In genomic region chr2:12556762-12557161, GRCh38 we compare ENCODE assay signal across 9 cellular contexts.
DNase-seq lines count a peak whose midpoint lies in the region; FAIRE-seq and TF ChIP-seq lines count a peak whose summit lies in the region.
"Had no signal": no experiment of that assay in that cellular context is flagged by ENCODE, and none has a peak within 500 bp of the region (broad histone marks: within the 10 kb centered on the region; RNA-seq: fewer than 3 reads in every experiment).

No MANE protein-coding gene starts in this region.

- H3K27ac ChIP-seq in OCI-LY7 (ENCODE audit: low read depth, low read length, poor library complexity, severe bottlenecking): no peak overlapping the region
- no peak overlapping the region for H3K27ac ChIP-seq in Karpas-422 (ENCODE audit: low read length)

- H3K9ac ChIP-seq in skeletal muscle satellite cell (ENCODE audit: low read depth, low read length) (no peak overlapping the region), Karpas-422 (ENCODE audit: low read length) (no peak overlapping the region)

- H3K27me3 ChIP-seq in bronchial epithelial cell (ENCODE audit: control insufficient read depth, insufficient read depth, low read length): no peaks in the 10 kb centered on the region
- H3K27me3 ChIP-seq in skeletal muscle satellite cell (ENCODE audit: control insufficient read depth, insufficient read depth, low read length): no peaks in the 10 kb centered on the region
- H3K27me3 ChIP-seq in Karpas-422 (ENCODE audit: low read length): 0 out of 2 replicates have a peak, but pooled peaks cover 2% of the 10 kb centered on the region

- no peak overlapping the region for H3K4me3 ChIP-seq in bronchial epithelial cell (ENCODE audit: low read depth, low read length)
- no peak overlapping the region for H3K4me3 ChIP-seq in skeletal muscle satellite cell (ENCODE audit: low read length)
- H3K4me3 ChIP-seq in OCI-LY7 (ENCODE audit: low read depth, low read length, poor library complexity, severe bottlenecking): no peak overlapping the region
- no peak overlapping the region for H3K4me3 ChIP-seq in Karpas-422 (ENCODE audit: low read length)

- TF ChIP-seq CTCF in bronchial epithelial cell (IDR thresholded peaks at IDR 0.05; ENCODE audit: insufficient read depth, low read length, severe bottlenecking) (no peak), OCI-LY7 (conservative IDR thresholded peaks at IDR 0.05; ENCODE audit: low read length) (no peak)

- H3K9me3 ChIP-seq in skeletal muscle satellite cell (replicated peaks; ENCODE audit: low read length): no peaks in the 10 kb centered on the region
- H3K9me3 ChIP-seq in OCI-LY7 (ENCODE audit: low read length): no peaks in the 10 kb centered on the region
- no peaks in the 10 kb centered on the region for H3K9me3 ChIP-seq in Karpas-422 (ENCODE audit: low read length)

- H3K4me1 ChIP-seq in skeletal muscle satellite cell (ENCODE audit: control insufficient read depth, insufficient read depth, low read length) (peaks cover 27% of the 10 kb centered on the region), OCI-LY7 (ENCODE audit: insufficient read depth, low read length, poor library complexity, severe bottlenecking) (peaks cover 8% of the 10 kb centered on the region), Karpas-422 (ENCODE audit: low read length) (peaks cover 13% of the 10 kb centered on the region)

- H2AFZ ChIP-seq in OCI-LY7 (ENCODE audit: low read length): no peak overlapping the region
- H2AFZ ChIP-seq in Karpas-422 (ENCODE audit: low read length): no peak overlapping the region

- intact Hi-C loops in OCI-LY7 (cut with micrococcal nuclease; ENCODE audit: unreplicated experiment): no loop called here

- H3K4me2 ChIP-seq in skeletal muscle satellite cell (ENCODE audit: low read length) (peak overlapping the region; percentile 10), OCI-LY7 (ENCODE audit: low read length) (no peak overlapping the region), Karpas-422 (ENCODE audit: low read depth, low read length, poor library complexity, severe bottlenecking) (no peak overlapping the region)

- no peak for FAIRE-seq in bronchial epithelial cell (lab: Jason Lieb, UNC)

- CTCF ChIA-PET in OCI-LY7 (lab: Charles Lee; ENCODE audit: unreplicated experiment): no interaction called here

- H4K20me1 ChIP-seq in OCI-LY7 (ENCODE audit: insufficient read depth, low read length): no peaks in the 10 kb centered on the region
- no peaks in the 10 kb centered on the region for H4K20me1 ChIP-seq in Karpas-422 (ENCODE audit: insufficient read depth, low read depth, low read length)

- BruUV-seq in OCI-LY7 (replicated peaks; lab: Mats Ljungman, UMichigan): no TSS peak

- POLR2A ChIA-PET in OCI-LY7 (lab: Charles Lee): interaction anchor here (0.9 to 1.7 kb wide), 6 partner anchors 8 to 172 kb away, joined by 3 to 4 read pairs (median 3); no protein-coding TSS in a partner anchor

- H3K36me3 ChIP-seq in bronchial epithelial cell (ENCODE audit: control insufficient read depth, insufficient read depth, low read length): no peaks in the 10 kb centered on the region
- no peaks in the 10 kb centered on the region for H3K36me3 ChIP-seq in skeletal muscle satellite cell (ENCODE audit: insufficient read depth, low read length)
- no peaks in the 10 kb centered on the region for H3K36me3 ChIP-seq in OCI-LY7 (ENCODE audit: insufficient read depth, low read length)
- H3K36me3 ChIP-seq in Karpas-422 (ENCODE audit: insufficient read depth, low read length): no peaks in the 10 kb centered on the region

- H3K79me2 ChIP-seq in OCI-LY7 (ENCODE audit: insufficient read depth, low read depth, low read length): no peaks in the 10 kb centered on the region
- no peaks in the 10 kb centered on the region for H3K79me2 ChIP-seq in Karpas-422 (ENCODE audit: low read length)

- DNase-seq in activated T-cell treated with anti-CD3 and anti-CD28 coated beads for 24 hours (ENCODE audit: low read depth) (peak; percentile 12), RKO (ENCODE audit: low spot score) (peak; percentile 4), bronchial epithelial cell (ENCODE audit: low read depth) (peak; percentile 46), putamen (ENCODE audit: low spot score) (no peak), OCI-LY7 (ENCODE audit: low spot score) (no peak), Karpas-422 (no peak)
- DNase-seq in activated T-cell treated with anti-CD3 and anti-CD28 coated beads, Interleukin-2, amount 50 U/mL, for 48 hours: no peak
- DNase-seq: NCI-H2081 had no signal

- H3K9me2 ChIP-seq in OCI-LY7 (ENCODE audit: insufficient read depth, low read length) (no peaks in the 10 kb centered on the region), Karpas-422 (replicated peaks; ENCODE audit: insufficient read depth, low read length) (no peaks in the 10 kb centered on the region)

Comparison
In these comparisons a context has a peak if more than half of its experiments do, and no peak if none do; other contexts are left out.
1. DNase-seq: peak in activated T-cell treated with anti-CD3 and anti-CD28 coated beads for 24 hours (single experiment), RKO (single experiment) and bronchial epithelial cell (single experiment); none in activated T-cell treated with anti-CD3 and anti-CD28 coated beads, Interleukin-2, amount 50 U/mL, for 48 hours (0 of 2), putamen (single experiment), OCI-LY7 (single experiment) and Karpas-422 (single experiment).